19 cellular contexts compared by ENCODE assay signal in the genomic region with DNA sequence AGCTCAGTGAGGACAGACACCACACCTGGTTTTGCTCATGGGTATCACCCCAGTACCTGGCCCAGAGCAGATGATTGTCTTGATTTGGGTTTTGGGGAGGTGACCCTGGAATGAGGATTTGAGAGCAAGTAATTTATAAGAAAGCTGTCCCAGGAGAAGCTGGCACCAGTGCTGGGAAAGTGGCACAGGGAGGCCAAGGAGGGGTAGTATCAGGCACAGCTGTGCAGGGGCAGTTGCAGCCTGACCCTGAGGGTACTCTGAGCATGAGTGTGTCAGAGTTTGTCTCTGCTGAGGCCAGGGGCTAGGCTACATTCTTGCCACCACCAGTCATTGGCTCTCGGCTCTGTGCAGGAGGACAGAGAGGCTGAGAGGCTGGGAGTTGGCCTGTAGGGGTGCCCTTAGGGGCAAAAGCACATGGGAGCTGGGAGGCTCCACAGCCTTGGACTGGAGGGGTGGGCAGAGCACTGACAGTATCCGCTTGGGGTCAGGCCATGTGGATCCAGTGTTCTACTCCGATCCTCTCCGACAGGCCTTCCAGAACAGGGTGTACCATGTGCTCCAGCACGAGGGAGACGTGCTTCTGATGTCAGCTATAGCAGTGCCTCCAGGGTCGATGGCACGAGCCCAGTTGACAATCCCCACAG.
"Had no signal": no experiment of that assay in that cellular context is flagged by ENCODE, and none has a peak within 500 bp of the region (broad histone marks: within the 10 kb centered on the region; RNA-seq: fewer than 3 reads in every experiment).

No MANE protein-coding gene starts in this region.

- H3K4me3 ChIP-seq: esophagus squamous epithelium, psoas muscle, right lobe of liver, smooth muscle cell, testis had no signal

- H3K36me3 ChIP-seq: esophagus squamous epithelium, right lobe of liver had no signal

- H3K27me3 Mint-ChIP-seq: stimulated activated naive CD8-positive, alpha-beta T cell treated with anti-CD3 and anti-CD28 coated beads, Interleukin-15, Interleukin-2, amounts not matched to agents 100 ng/mL and 50 ng/mL, for 24 hours had no signal

- H3K4me1 Mint-ChIP-seq: mesothelial cell of epicardium had no signal

- H3K4me2 ChIP-seq: smooth muscle cell had no signal

- H3K9me3 Mint-ChIP-seq: activated CD4-positive, alpha-beta memory T cell treated with anti-CD3 and anti-CD28 coated beads for 36 hours; activated naive CD4-positive, alpha-beta T cell treated with anti-CD3 and anti-CD28 coated beads, Interleukin-2, amount 50 U/mL, for 72 hours; activated T-cell treated with anti-CD3 and anti-CD28 coated beads, Interleukin-2, amount 50 U/mL, for 4 hours; stimulated activated naive CD8-positive, alpha-beta T cell treated with anti-CD3 and anti-CD28 coated beads, Interleukin-15, Interleukin-2, amounts not matched to agents 100 ng/mL and 50 ng/mL, for 24 hours had no signal

- H3K4me3 Mint-ChIP-seq: activated CD4-positive, alpha-beta memory T cell treated with anti-CD3 and anti-CD28 coated beads for 36 hours; activated T-cell treated with anti-CD3 and anti-CD28 coated beads, Interleukin-2, amount 50 U/mL, for 4 hours; mesothelial cell of epicardium; stimulated activated naive CD8-positive, alpha-beta T cell treated with anti-CD3 and anti-CD28 coated beads, Interleukin-15, Interleukin-2, amounts not matched to agents 100 ng/mL and 50 ng/mL, for 24 hours had no signal

- H3K4me1 ChIP-seq: esophagus squamous epithelium, psoas muscle, right lobe of liver, testis had no signal

- H3K27ac ChIP-seq: esophagus squamous epithelium, psoas muscle, right lobe of liver, testis had no signal

- DNase-seq: activated CD4-positive, alpha-beta memory T cell treated with anti-CD3 and anti-CD28 coated beads for 36 hours; activated CD4-positive, CD25-positive, alpha-beta regulatory T cell treated with anti-CD3 and anti-CD28 coated beads, Interleukin-2, amount 50 U/mL, for 72 hours; activated effector memory CD4-positive, alpha-beta T cell treated with anti-CD3 and anti-CD28 coated beads, Interleukin-2, amount 50 U/mL, for 16 hours; activated T-cell treated with anti-CD3 and anti-CD28 coated beads, Interleukin-2, amount 50 U/mL, for 4 hours; effector CD4-positive, alpha-beta T cell; esophagus squamous epithelium; hippocampal formation; psoas muscle; right lobe of liver; stimulated activated CD4-positive, alpha-beta T cell treated with anti-CD3 and anti-CD28 coated beads, Interleukin-4, amount 100 ng/mL, for 4 hours; stimulated activated CD8-positive, alpha-beta memory T cell treated with anti-CD3 and anti-CD28 coated beads, Interleukin-4, amount 100 ng/mL, for 48 hours; SW 1271; testis had no signal

- H3K27me3 ChIP-seq: right lobe of liver, testis had no signal

- H3K27ac Mint-ChIP-seq: activated CD4-positive, alpha-beta memory T cell treated with anti-CD3 and anti-CD28 coated beads for 36 hours; activated naive CD4-positive, alpha-beta T cell treated with anti-CD3 and anti-CD28 coated beads, Interleukin-2, amount 50 U/mL, for 72 hours; mesothelial cell of epicardium; stimulated activated naive CD8-positive, alpha-beta T cell treated with anti-CD3 and anti-CD28 coated beads, Interleukin-15, Interleukin-2, amounts not matched to agents 100 ng/mL and 50 ng/mL, for 24 hours had no signal

- ATAC-seq: activated naive CD4-positive, alpha-beta T cell treated with anti-CD3 and anti-CD28 coated beads, Interleukin-2, amount 50 U/mL, for 72 hours; activated T-cell treated with anti-CD3 and anti-CD28 coated beads, Interleukin-2, amount 50 U/mL, for 4 hours; psoas muscle had no signal

- FAIRE-seq: colon, endothelial cell of umbilical vein had no signal
